In the genomic region with DNA sequence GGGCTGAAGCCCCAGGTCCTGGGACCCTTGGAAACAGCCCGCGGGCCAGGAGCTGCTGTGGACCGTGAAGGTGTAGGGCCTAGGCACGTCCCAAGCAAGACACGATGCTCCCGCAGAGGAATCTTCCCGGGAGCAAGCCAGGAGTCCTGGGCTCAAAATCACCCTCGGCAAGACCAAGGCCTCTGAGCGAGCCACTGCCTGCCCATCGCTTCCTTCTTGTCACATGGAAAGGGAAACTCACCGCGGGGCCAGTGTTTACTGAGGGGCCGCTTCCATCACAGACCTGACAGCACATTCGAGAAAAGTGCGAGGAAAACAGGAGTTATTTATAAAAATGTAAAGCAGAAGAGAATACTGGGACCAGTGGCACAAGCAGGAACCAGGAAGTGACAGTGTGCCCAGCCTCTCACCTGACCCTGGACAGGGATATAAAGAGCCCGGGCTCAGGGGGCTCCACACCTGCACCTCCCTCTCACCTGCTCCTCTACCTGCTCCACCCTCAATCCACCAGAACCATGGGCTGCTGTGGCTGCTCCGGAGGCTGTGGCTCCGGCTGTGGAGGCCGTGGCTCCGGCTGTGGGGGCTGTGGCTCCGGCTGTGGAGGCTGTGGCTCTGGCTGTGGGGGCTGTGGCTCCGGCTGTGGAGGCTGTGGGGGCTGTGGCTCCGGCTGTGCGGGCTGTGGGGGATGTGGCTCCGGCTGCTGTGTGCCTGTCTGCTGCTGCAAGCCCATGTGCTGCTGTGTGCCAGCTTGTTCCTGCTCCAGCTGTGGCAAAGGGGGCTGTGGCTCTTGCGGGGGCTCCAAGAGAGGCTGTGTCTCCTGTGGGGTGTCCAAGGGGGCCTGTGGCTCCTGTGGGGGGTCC, we compare ENCODE assay signal across 3 cellular contexts.
TF ChIP-seq lines count a peak whose summit lies in the region.

A gene with protein sequence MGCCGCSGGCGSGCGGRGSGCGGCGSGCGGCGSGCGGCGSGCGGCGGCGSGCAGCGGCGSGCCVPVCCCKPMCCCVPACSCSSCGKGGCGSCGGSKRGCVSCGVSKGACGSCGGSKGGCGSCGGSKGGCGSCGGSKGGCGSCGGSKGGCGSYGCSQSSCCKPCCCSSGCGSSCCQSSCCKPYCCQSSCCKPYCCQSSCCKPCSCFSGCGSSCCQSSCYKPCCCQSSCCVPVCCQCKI (plus strand): TSS at position 450 of the 860 bp plus-strand sequence. CDS start 66 bp downstream, at position 516.

TF ChIP-seq in A549, 52 proteins besides CTCF, POLR2A, EP300 and RAD21:
- TF ChIP-seq POLR2AphosphoS2 (conservative IDR thresholded peaks at IDR 0.05; ENCODE audit: low read length): no peak
TF ChIP-seq in A549: peak in this region for 0.

TF ChIP-seq in HCT116, 20 proteins besides CTCF, POLR2A, EP300 and RAD21:
- no peak for TF ChIP-seq CBX3 (IDR thresholded peaks at IDR 0.05; ENCODE audit: low read depth)
- TF ChIP-seq, protein P1, sequence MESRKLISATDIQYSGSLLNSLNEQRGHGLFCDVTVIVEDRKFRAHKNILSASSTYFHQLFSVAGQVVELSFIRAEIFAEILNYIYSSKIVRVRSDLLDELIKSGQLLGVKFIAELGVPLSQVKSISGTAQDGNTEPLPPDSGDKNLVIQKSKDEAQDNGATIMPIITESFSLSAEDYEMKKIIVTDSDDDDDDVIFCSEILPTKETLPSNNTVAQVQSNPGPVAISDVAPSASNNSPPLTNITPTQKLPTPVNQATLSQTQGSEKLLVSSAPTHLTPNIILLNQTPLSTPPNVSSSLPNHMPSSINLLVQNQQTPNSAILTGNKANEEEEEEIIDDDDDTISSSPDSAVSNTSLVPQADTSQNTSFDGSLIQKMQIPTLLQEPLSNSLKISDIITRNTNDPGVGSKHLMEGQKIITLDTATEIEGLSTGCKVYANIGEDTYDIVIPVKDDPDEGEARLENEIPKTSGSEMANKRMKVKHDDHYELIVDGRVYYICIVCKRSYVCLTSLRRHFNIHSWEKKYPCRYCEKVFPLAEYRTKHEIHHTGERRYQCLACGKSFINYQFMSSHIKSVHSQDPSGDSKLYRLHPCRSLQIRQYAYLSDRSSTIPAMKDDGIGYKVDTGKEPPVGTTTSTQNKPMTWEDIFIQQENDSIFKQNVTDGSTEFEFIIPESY (IDR thresholded peaks at IDR 0.05; ENCODE audit: extremely low read depth, insufficient replicate concordance, low read length): no peak
- TF ChIP-seq EGR1 (IDR thresholded peaks at IDR 0.05; ENCODE audit: low read depth): no peak
- no peak for TF ChIP-seq JUND (IDR thresholded peaks at IDR 0.05)
- TF ChIP-seq EZH2 (IDR thresholded peaks at IDR 0.05): no peak
- no peak for TF ChIP-seq SIN3A (IDR thresholded peaks at IDR 0.05; ENCODE audit: low read depth)

TF ChIP-seq in H1, 55 proteins besides CTCF, POLR2A, EP300 and RAD21:
- TF ChIP-seq POU5F1 (IDR thresholded peaks at IDR 0.05; ENCODE audit: low read depth, low read length) (no peak), KDM4A (IDR thresholded peaks at IDR 0.05; ENCODE audit: low read depth, low read length, severe bottlenecking) (no peak), CTBP2 (IDR thresholded peaks at IDR 0.05; ENCODE audit: borderline replicate concordance, insufficient read depth, insufficient read length, low read length) (no peak), TEAD4 (IDR thresholded peaks at IDR 0.05; ENCODE audit: low read depth, low read length) (no peak), GABPA (IDR thresholded peaks at IDR 0.05; ENCODE audit: borderline replicate concordance, insufficient read depth, low read length) (no peak), SAP30 (IDR thresholded peaks at IDR 0.05; ENCODE audit: insufficient read depth, insufficient replicate concordance, low read length) (no peak), EGR1 (IDR thresholded peaks at IDR 0.05; ENCODE audit: borderline replicate concordance, low read depth, low read length) (no peak), CBX5 (IDR thresholded peaks at IDR 0.05; ENCODE audit: low read depth, low read length) (no peak), MAFK (IDR thresholded peaks at IDR 0.05; ENCODE audit: low read depth, low read length) (no peak), FOSL1 (IDR thresholded peaks at IDR 0.05; ENCODE audit: insufficient read depth, low read depth, low read length) (no peak), BACH1 (IDR thresholded peaks at IDR 0.05; ENCODE audit: low read length) (no peak), SIRT6 (IDR thresholded peaks at IDR 0.05; ENCODE audit: low read length) (no peak)
- TF ChIP-seq, protein P2, sequence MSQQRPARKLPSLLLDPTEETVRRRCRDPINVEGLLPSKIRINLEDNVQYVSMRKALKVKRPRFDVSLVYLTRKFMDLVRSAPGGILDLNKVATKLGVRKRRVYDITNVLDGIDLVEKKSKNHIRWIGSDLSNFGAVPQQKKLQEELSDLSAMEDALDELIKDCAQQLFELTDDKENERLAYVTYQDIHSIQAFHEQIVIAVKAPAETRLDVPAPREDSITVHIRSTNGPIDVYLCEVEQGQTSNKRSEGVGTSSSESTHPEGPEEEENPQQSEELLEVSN (IDR thresholded peaks at IDR 0.05): no peak
